ENCODE assay signal across 1 cellular context in the genomic region with DNA sequence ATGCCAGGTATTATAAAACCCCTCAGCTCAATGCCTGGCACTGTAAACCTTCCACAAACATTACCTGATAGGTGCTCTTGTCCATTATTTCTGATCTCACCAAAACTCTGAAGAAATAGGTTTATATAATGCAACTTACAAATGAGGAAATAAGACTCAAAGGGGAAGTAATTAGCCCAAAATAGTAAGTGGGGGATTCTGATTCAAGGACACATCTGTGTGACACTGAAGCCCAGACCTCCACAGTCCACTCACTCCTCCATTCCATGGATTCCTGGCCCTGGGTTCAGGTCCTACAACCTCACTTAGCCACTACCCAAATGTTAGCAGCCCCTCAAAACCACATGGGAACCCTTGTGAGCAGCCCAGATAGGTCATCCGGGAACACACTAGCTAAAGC.
TF ChIP-seq lines count a peak whose summit lies in the region.

No MANE protein-coding gene starts in this region.

TF ChIP-seq in GM12878, 131 proteins besides CTCF, POLR2A, EP300 and RAD21:
- TF ChIP-seq ZNF207 (IDR thresholded peaks at IDR 0.05; ENCODE audit: borderline replicate concordance) (no peak), MEF2A (IDR thresholded peaks at IDR 0.05; ENCODE audit: insufficient read depth, low read depth, low read length) (peak; percentile 91), DPF2 (IDR thresholded peaks at IDR 0.05) (peak; percentile 41; the same call in 1 of the 2 replicates), MTA2 (IDR thresholded peaks at IDR 0.05; ENCODE audit: low read depth) (peak; percentile 74), ESRRA (IDR thresholded peaks at IDR 0.05; ENCODE audit: low read length) (no peak), FOXM1 (IDR thresholded peaks at IDR 0.05; ENCODE audit: low read depth, low read length) (no peak), JUNB (IDR thresholded peaks at IDR 0.05) (0 out of 2 replicates have a peak, but pooled peaks have one; percentile 17), ZNF217 (IDR thresholded peaks at IDR 0.05) (no peak), NR2F1 (conservative IDR thresholded peaks at IDR 0.05) (no peak), PAX8 (IDR thresholded peaks at IDR 0.05) (no peak), CREM (IDR thresholded peaks at IDR 0.05; ENCODE audit: low read depth) (no peak), IKZF1 (conservative IDR thresholded peaks at IDR 0.05) (peak; percentile 53), STAT3 (IDR thresholded peaks at IDR 0.05; ENCODE audit: low read depth, low read length) (0 out of 2 replicates have a peak, but pooled peaks have one; percentile 19), CEBPB (IDR thresholded peaks at IDR 0.05; ENCODE audit: borderline replicate concordance in 1 of 2, low read depth in 2 of 2, low read length in 2 of 2) (no peak), BACH1 (IDR thresholded peaks at IDR 0.05; ENCODE audit: borderline replicate concordance) (no peak), HCFC1 (IDR thresholded peaks at IDR 0.05; ENCODE audit: low read length) (no peak), RB1 (IDR thresholded peaks at IDR 0.05; ENCODE audit: borderline replicate concordance) (no peak), NFXL1 (IDR thresholded peaks at IDR 0.05; ENCODE audit: borderline replicate concordance) (no peak), ASH2L (IDR thresholded peaks at IDR 0.05; ENCODE audit: borderline replicate concordance, low read depth) (no peak), TAF1 (IDR thresholded peaks at IDR 0.05; ENCODE audit: borderline replicate concordance, low read depth, low read length) (no peak), RCOR1 (conservative IDR thresholded peaks at IDR 0.05; ENCODE audit: low read depth, low read length) (no peak), MEF2B (IDR thresholded peaks at IDR 0.05; ENCODE audit: partially characterized antibody, poor library complexity, severe bottlenecking) (peak; percentile 93), FOS (IDR thresholded peaks at IDR 0.05; ENCODE audit: borderline replicate concordance, extremely low read depth, insufficient read length) (no peak), IRF4 (IDR thresholded peaks at IDR 0.05; ENCODE audit: low read depth, low read length) (0 out of 2 replicates have a peak, but pooled peaks have one; percentile 8), GABPA (IDR thresholded peaks at IDR 0.05; ENCODE audit: low read depth) (no peak), SUPT20H (IDR thresholded peaks at IDR 0.05; ENCODE audit: borderline replicate concordance, control insufficient read depth, low read depth, low read length) (no peak), HDAC6 (IDR thresholded peaks at IDR 0.05; ENCODE audit: unreplicated experiment) (no peak), BCL11A (IDR thresholded peaks at IDR 0.05; ENCODE audit: low read depth, low read length) (peak; percentile 60; the same call in 1 of the 2 replicates), LARP7 (IDR thresholded peaks at IDR 0.05) (no peak), ATF7 (IDR thresholded peaks at IDR 0.05; ENCODE audit: low read depth) (no peak), ZSCAN29 (IDR thresholded peaks at IDR 0.05) (no peak), IKZF2 (IDR thresholded peaks at IDR 0.05) (peak; percentile 43 to 52; a peak in 2 of 4 replicates), SPI1 (IDR thresholded peaks at IDR 0.05; ENCODE audit: borderline replicate concordance, insufficient read depth, low read depth, low read length) (no peak), HDAC2 (IDR thresholded peaks at IDR 0.05) (0 out of 2 replicates have a peak, but pooled peaks have one; percentile 44), MYB (IDR thresholded peaks at IDR 0.05; ENCODE audit: borderline replicate concordance, low read depth, low read length) (no peak), TBL1XR1 (IDR thresholded peaks at IDR 0.05; ENCODE audit: low read depth, low read length) (no peak)
- TF ChIP-seq, protein P1, sequence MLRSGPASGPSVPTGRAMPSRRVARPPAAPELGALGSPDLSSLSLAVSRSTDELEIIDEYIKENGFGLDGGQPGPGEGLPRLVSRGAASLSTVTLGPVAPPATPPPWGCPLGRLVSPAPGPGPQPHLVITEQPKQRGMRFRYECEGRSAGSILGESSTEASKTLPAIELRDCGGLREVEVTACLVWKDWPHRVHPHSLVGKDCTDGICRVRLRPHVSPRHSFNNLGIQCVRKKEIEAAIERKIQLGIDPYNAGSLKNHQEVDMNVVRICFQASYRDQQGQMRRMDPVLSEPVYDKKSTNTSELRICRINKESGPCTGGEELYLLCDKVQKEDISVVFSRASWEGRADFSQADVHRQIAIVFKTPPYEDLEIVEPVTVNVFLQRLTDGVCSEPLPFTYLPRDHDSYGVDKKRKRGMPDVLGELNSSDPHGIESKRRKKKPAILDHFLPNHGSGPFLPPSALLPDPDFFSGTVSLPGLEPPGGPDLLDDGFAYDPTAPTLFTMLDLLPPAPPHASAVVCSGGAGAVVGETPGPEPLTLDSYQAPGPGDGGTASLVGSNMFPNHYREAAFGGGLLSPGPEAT (IDR thresholded peaks at IDR 0.05; ENCODE audit: low read depth) = peak; percentile 43; the same call in 1 of the 2 replicates
- TF ChIP-seq, protein P2, sequence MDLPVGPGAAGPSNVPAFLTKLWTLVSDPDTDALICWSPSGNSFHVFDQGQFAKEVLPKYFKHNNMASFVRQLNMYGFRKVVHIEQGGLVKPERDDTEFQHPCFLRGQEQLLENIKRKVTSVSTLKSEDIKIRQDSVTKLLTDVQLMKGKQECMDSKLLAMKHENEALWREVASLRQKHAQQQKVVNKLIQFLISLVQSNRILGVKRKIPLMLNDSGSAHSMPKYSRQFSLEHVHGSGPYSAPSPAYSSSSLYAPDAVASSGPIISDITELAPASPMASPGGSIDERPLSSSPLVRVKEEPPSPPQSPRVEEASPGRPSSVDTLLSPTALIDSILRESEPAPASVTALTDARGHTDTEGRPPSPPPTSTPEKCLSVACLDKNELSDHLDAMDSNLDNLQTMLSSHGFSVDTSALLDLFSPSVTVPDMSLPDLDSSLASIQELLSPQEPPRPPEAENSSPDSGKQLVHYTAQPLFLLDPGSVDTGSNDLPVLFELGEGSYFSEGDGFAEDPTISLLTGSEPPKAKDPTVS (IDR thresholded peaks at IDR 0.05; ENCODE audit: low read depth, low read length) = no peak
- TF ChIP-seq, protein P3, sequence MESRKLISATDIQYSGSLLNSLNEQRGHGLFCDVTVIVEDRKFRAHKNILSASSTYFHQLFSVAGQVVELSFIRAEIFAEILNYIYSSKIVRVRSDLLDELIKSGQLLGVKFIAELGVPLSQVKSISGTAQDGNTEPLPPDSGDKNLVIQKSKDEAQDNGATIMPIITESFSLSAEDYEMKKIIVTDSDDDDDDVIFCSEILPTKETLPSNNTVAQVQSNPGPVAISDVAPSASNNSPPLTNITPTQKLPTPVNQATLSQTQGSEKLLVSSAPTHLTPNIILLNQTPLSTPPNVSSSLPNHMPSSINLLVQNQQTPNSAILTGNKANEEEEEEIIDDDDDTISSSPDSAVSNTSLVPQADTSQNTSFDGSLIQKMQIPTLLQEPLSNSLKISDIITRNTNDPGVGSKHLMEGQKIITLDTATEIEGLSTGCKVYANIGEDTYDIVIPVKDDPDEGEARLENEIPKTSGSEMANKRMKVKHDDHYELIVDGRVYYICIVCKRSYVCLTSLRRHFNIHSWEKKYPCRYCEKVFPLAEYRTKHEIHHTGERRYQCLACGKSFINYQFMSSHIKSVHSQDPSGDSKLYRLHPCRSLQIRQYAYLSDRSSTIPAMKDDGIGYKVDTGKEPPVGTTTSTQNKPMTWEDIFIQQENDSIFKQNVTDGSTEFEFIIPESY (IDR thresholded peaks at IDR 0.05) = no peak
- TF ChIP-seq, protein P4, sequence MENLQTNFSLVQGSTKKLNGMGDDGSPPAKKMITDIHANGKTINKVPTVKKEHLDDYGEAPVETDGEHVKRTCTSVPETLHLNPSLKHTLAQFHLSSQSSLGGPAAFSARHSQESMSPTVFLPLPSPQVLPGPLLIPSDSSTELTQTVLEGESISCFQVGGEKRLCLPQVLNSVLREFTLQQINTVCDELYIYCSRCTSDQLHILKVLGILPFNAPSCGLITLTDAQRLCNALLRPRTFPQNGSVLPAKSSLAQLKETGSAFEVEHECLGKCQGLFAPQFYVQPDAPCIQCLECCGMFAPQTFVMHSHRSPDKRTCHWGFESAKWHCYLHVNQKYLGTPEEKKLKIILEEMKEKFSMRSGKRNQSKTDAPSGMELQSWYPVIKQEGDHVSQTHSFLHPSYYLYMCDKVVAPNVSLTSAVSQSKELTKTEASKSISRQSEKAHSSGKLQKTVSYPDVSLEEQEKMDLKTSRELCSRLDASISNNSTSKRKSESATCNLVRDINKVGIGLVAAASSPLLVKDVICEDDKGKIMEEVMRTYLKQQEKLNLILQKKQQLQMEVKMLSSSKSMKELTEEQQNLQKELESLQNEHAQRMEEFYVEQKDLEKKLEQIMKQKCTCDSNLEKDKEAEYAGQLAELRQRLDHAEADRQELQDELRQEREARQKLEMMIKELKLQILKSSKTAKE (IDR thresholded peaks at IDR 0.05; ENCODE audit: low read depth, poor library complexity, severe bottlenecking) = no peak
- TF ChIP-seq, protein P5, sequence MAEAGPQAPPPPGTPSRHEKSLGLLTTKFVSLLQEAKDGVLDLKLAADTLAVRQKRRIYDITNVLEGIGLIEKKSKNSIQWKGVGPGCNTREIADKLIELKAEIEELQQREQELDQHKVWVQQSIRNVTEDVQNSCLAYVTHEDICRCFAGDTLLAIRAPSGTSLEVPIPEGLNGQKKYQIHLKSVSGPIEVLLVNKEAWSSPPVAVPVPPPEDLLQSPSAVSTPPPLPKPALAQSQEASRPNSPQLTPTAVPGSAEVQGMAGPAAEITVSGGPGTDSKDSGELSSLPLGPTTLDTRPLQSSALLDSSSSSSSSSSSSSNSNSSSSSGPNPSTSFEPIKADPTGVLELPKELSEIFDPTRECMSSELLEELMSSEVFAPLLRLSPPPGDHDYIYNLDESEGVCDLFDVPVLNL (IDR thresholded peaks at IDR 0.05; ENCODE audit: low read depth, low read length) = no peak
- TF ChIP-seq, protein P6, sequence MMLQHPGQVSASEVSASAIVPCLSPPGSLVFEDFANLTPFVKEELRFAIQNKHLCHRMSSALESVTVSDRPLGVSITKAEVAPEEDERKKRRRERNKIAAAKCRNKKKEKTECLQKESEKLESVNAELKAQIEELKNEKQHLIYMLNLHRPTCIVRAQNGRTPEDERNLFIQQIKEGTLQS (IDR thresholded peaks at IDR 0.05; ENCODE audit: borderline replicate concordance, extremely low read depth, low read depth, low read length) = no peak
